ENCODE assay signal across 9 cellular contexts in the genomic region with DNA sequence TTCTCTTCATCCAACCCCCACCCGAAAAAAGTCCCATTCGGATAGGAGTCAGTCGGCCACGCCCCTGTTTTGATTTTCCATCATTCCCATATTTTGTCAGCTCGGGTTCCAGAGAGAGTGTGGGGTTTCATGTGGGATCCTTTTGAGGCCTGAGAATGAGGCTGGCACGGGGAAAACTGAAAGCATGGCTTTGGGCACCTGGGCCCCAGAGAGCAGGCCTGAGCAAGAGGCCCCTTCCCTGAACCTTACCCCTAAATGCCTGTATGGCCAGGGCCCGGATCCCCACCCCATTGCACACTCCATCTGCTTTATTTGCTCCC. TPM values are rescaled to one million over a fixed set of nuclear protein-coding genes. Genes with fewer than 3 reads are reported as not detected.
DNase-seq lines count a peak whose midpoint lies in the region; ATAC-seq, FAIRE-seq and TF ChIP-seq lines count a peak whose summit lies in the region.
"Had no signal": no experiment of that assay in that cellular context is flagged by ENCODE, and none has a peak within 500 bp of the region (broad histone marks: within the 10 kb centered on the region; RNA-seq: fewer than 3 reads in every experiment).

No MANE protein-coding gene starts in this region.

- SMC1A ChIA-PET in GM12878 (lab: Charles Lee; ENCODE audit: uncharacterized antibody, unreplicated experiment) = interaction anchor here (0.7 to 1.9 kb wide), 15 partner anchors 21 to 322 kb away, joined by 3 to 11 read pairs (median 4); no protein-coding TSS in a partner anchor

- peaks cover under 1% of the 10 kb centered on the region; the same call in 1 of the 2 replicates for H3K79me2 ChIP-seq in GM12878 (ENCODE audit: control insufficient read depth, insufficient read depth, low read length)

- ATAC-seq in GM12878 = no peak
- ATAC-seq in HG03159 (IDR thresholded peaks at IDR 0.05; ENCODE audit: unreplicated experiment) = no peak

- in situ Hi-C loops in GM12878 (cut with MboI) = no loop called here

- no peak for TF ChIP-seq POLR2A in GM12878 (IDR thresholded peaks at IDR 0.05; ENCODE audit: low read depth, low read length)

- H3K9me3 ChIP-seq in GM12878 (replicated peaks; ENCODE audit: control insufficient read depth, insufficient read depth, low read length) = no peaks in the 10 kb centered on the region

- peaks cover 10% of the 10 kb centered on the region for H3K4me1 ChIP-seq in GM12878 (ENCODE audit: control insufficient read depth, insufficient read depth, low read length)
- peaks cover 39% of the 10 kb centered on the region for H3K4me1 ChIP-seq in rectal smooth muscle tissue (ENCODE audit: control insufficient read depth, insufficient read depth, low read length)

- H3K9ac ChIP-seq in GM12878 (ENCODE audit: control insufficient read depth, insufficient read depth, low read length) = peak overlapping the region; percentile 64; the same call in 1 of the 2 replicates
- no peak overlapping the region for H3K9ac ChIP-seq in rectal smooth muscle tissue (ENCODE audit: low read length)

- H4K20me1 ChIP-seq in GM12878 (ENCODE audit: control insufficient read depth, insufficient read depth) = no peaks in the 10 kb centered on the region

- H3K4me3 ChIP-seq in GM12878 (peak overlapping the region; percentile 79; the same call in 1 of the 2 replicates), rectal smooth muscle tissue (ENCODE audit: low read length) (peak overlapping the region; percentile 81)

- no peak for TF ChIP-seq RAD21 in GM12878 (IDR thresholded peaks at IDR 0.05; ENCODE audit: insufficient read depth, low read depth, low read length)

- POLR2A ChIA-PET in GM12878 (lab: Charles Lee) = interaction anchor here (0.6 to 1.8 kb wide), 3 partner anchors 10 to 456 kb away, joined by 3 to 6 read pairs (median 4); a partner anchor contains a TSS

- H3K27ac ChIP-seq in GM12878 (ENCODE audit: control insufficient read depth, insufficient read depth) (no peak overlapping the region), rectal smooth muscle tissue (ENCODE audit: low read depth, low read length) (peak overlapping the region; percentile 90)

- intact Hi-C loops in GM12878 (cut with micrococcal nuclease; ENCODE audit: unreplicated experiment) = no loop called here

- no TSS peak for BruUV-seq in GM12878 (replicated peaks; lab: Mats Ljungman, UMichigan)

- FAIRE-seq in GM12878 (lab: Jason Lieb, UNC) = no peak
- FAIRE-seq: colon, keratinocyte had no signal

- TF ChIP-seq EP300 in GM12878 (IDR thresholded peaks at IDR 0.05; ENCODE audit: borderline replicate concordance in 1 of 2, control insufficient read depth in 1 of 2, low read depth in 2 of 2, low read length in 2 of 2) = no peak

- no peak for TF ChIP-seq CTCF in GM12878 (IDR thresholded peaks at IDR 0.05 in 2 of 3, conservative IDR thresholded peaks at IDR 0.05 in 1 of 3; ENCODE audit: control insufficient read depth in 2 of 3, extremely low read depth in 1 of 3, insufficient read depth in 1 of 3, low read depth in 3 of 3, low read length in 3 of 3)

- H3K4me2 ChIP-seq in GM12878 (ENCODE audit: control insufficient read depth, insufficient read depth) = peak overlapping the region; percentile 88; the same call in 1 of the 2 replicates

- WGBS in GM12878 (ENCODE audit: insufficient coverage, insufficient replicate concordance, low lambda C conversion rate, missing lambda C conversion rate) = 32% methylated on average over 7 of the region's 7 CpGs

- RAD21 ChIA-PET in GM12878 (lab: Charles Lee; ENCODE audit: unreplicated experiment) = interaction anchor here (0.6 to 2.2 kb wide), 13 partner anchors 16 to 467 kb away, joined by 3 to 7 read pairs (median 3); no protein-coding TSS in a partner anchor

- CTCF ChIA-PET in GM12878 (lab: Yijun Ruan, JAX) = interaction anchor here (0.5 to 2.4 kb wide), 11 partner anchors 36 to 564 kb away, joined by 3 to 9 read pairs (median 5); no protein-coding TSS in a partner anchor

- H3K27me3 ChIP-seq in GM12878 (replicated peaks in 1 of 2; ENCODE audit: control insufficient read depth in 2 of 2, insufficient read depth in 2 of 2, low read length in 1 of 2) (peaks cover 0 to 4% of the 10 kb centered on the region in 2 experiments; a peak in 1 of 4 replicates), rectal smooth muscle tissue (ENCODE audit: control insufficient read depth, insufficient read depth, low read length) (no peaks in the 10 kb centered on the region)

- DNase-seq in NCI-H69 (lab: John Stamatoyannopoulos, UW) (peak; percentile 37), GM12878 (ENCODE audit: low read depth, low spot score) (no peak), RPMI8226 (no peak), anterior cingulate cortex (lab: John Stamatoyannopoulos, UW) (no peak)
- DNase-seq: NCI-H526 treated with DMSO at 0.1 percent for 48 hours had no signal

- H3K36me3 ChIP-seq in GM12878 (ENCODE audit: control insufficient read depth in 2 of 2, insufficient read depth in 2 of 2, low read length in 1 of 2) (no peaks in the 10 kb centered on the region), rectal smooth muscle tissue (ENCODE audit: control insufficient read depth, insufficient read depth, low read length) (no peaks in the 10 kb centered on the region)

- no peak overlapping the region for H2AFZ ChIP-seq in GM12878 (ENCODE audit: control insufficient read depth, low read depth, low read length)

RNA-seq across cellular contexts. Expression of a gene that starts 4.6 kb away (rescaled TPM):
- total RNA-seq in GM12878 (2013; cell fraction: nucleolus; rRNA removed) = 10.2 and 10.5 TPM in 2 replicates
- total RNA-seq in GM12878 (2014; rRNA removed) = 3.3 and 3.7 TPM in 2 replicates
- 2.3 and 2.5 TPM in 2 replicates for total RNA-seq in GM12878 (2014; rRNA removed; fragmentation: Illumina TruSeq; extraction: Trizol)
- 5.8 and 6.2 TPM in 2 replicates for total RNA-seq in GM12878 (2021)
- polyA plus RNA-seq in GM12878 (2011; ENCODE audit: low read depth) = 0.64 TPM
- polyA plus RNA-seq in GM12878 (2011; rRNA removed) = 2.4 and 3.4 TPM in 2 replicates
- polyA plus RNA-seq in GM12878 (2011; cell fraction: cytosol; rRNA removed) = 3.4 and 3.5 TPM in 2 replicates
- 10.1 and 10.8 TPM in 2 replicates for polyA plus RNA-seq in GM12878 (2011; cell fraction: nucleus; rRNA removed)
- polyA plus RNA-seq in GM12878 (2012) = 1.4 and 2.0 TPM in 2 replicates
- polyA plus RNA-seq in GM12878 (2014; fragmentation: Illumina TruSeq; extraction: Trizol) = 2.3 and 4.6 TPM in 2 replicates
- under 1 TPM; 0.35 to 0.60 TPM for polyA plus RNA-seq in GM12878 (2014; fragmentation: Nextera tagmentation; extraction: Ambion mirVana)
- 3.6 and 4.3 TPM in 2 replicates for polyA plus RNA-seq in GM12878 (2014; rRNA removed)
- polyA plus RNA-seq in GM12878 (2016; fragmentation: Nextera tagmentation; extraction: Ambion mirVana) = 1 to 10 TPM; 1.0 to 1.2 TPM
- 1.4 and 3.2 TPM in 2 replicates for polyA minus RNA-seq in GM12878 (2011; rRNA and poly(A)+ RNA removed)
- polyA minus RNA-seq in GM12878 (2011; cell fraction: cytosol; rRNA and poly(A)+ RNA removed) = 0.94 and 1.5 TPM in 2 replicates
- polyA minus RNA-seq in GM12878 (2011; cell fraction: nucleus; rRNA and poly(A)+ RNA removed) = 4.0 and 6.4 TPM in 2 replicates

RNA-seq across cellular contexts. Expression of a gene that starts 7.3 kb away (rescaled TPM):
- 23.2 and 26.2 TPM in 2 replicates for total RNA-seq in GM12878 (2013; cell fraction: nucleolus; rRNA removed)
- 2.8 and 4.5 TPM in 2 replicates for total RNA-seq in GM12878 (2014; rRNA removed)
- total RNA-seq in GM12878 (2014; rRNA removed; fragmentation: Illumina TruSeq; extraction: Trizol) = 3.0 and 3.5 TPM in 2 replicates
- total RNA-seq in GM12878 (2021) = 5.6 and 6.7 TPM in 2 replicates
- polyA plus RNA-seq in GM12878 (2011; ENCODE audit: low read depth) = 2.1 TPM
- polyA plus RNA-seq in GM12878 (2011; rRNA removed) = 6.4 and 9.1 TPM in 2 replicates
- polyA plus RNA-seq in GM12878 (2011; cell fraction: cytosol; rRNA removed) = 4.0 and 4.7 TPM in 2 replicates
- polyA plus RNA-seq in GM12878 (2011; cell fraction: nucleus; rRNA removed) = 35.2 and 38.0 TPM in 2 replicates
- polyA plus RNA-seq in GM12878 (2012) = 3.2 and 3.9 TPM in 2 replicates
- 4.5 and 4.6 TPM in 2 replicates for polyA plus RNA-seq in GM12878 (2014; fragmentation: Illumina TruSeq; extraction: Trizol)
- under 1 TPM; 0.64 to 0.91 TPM for polyA plus RNA-seq in GM12878 (2014; fragmentation: Nextera tagmentation; extraction: Ambion mirVana)
- polyA plus RNA-seq in GM12878 (2014; rRNA removed) = 7.7 and 8.3 TPM in 2 replicates
- under 1 TPM; 0.19 to 0.76 TPM for polyA plus RNA-seq in GM12878 (2016; fragmentation: Nextera tagmentation; extraction: Ambion mirVana)
- 1.2 and 2.0 TPM in 2 replicates for polyA minus RNA-seq in GM12878 (2011; rRNA and poly(A)+ RNA removed)
- 1.5 and 1.6 TPM in 2 replicates for polyA minus RNA-seq in GM12878 (2011; cell fraction: cytosol; rRNA and poly(A)+ RNA removed)
- polyA minus RNA-seq in GM12878 (2011; cell fraction: nucleus; rRNA and poly(A)+ RNA removed) = 7.1 and 7.3 TPM in 2 replicates

RNA-seq across cellular contexts. Expression of a gene that starts 10.9 kb away (rescaled TPM):
- total RNA-seq in GM12878 (2013; cell fraction: nucleolus; rRNA removed) = not detected in 2 replicates
- total RNA-seq in GM12878 (2014; rRNA removed) = not detected in 2 replicates
- not detected in 2 replicates for total RNA-seq in GM12878 (2014; rRNA removed; fragmentation: Illumina TruSeq; extraction: Trizol)
- total RNA-seq in GM12878 (2021) = not detected in 2 replicates
- not detected for polyA plus RNA-seq in GM12878 (2011; ENCODE audit: low read depth)
- polyA plus RNA-seq in GM12878 (2011; rRNA removed) = not detected in 2 replicates
- not detected in 2 replicates for polyA plus RNA-seq in GM12878 (2011; cell fraction: cytosol; rRNA removed)
- not detected in 2 replicates for polyA plus RNA-seq in GM12878 (2011; cell fraction: nucleus; rRNA removed)
- not detected in 2 replicates for polyA plus RNA-seq in GM12878 (2012)
- polyA plus RNA-seq in GM12878 (2014; fragmentation: Illumina TruSeq; extraction: Trizol) = not detected in 2 replicates
- not detected for polyA plus RNA-seq in GM12878 (2014; fragmentation: Nextera tagmentation; extraction: Ambion mirVana)
- polyA plus RNA-seq in GM12878 (2014; rRNA removed) = not detected in 2 replicates
- not detected for polyA plus RNA-seq in GM12878 (2016; fragmentation: Nextera tagmentation; extraction: Ambion mirVana)
- polyA minus RNA-seq in GM12878 (2011; rRNA and poly(A)+ RNA removed) = not detected in 2 replicates
- polyA minus RNA-seq in GM12878 (2011; cell fraction: cytosol; rRNA and poly(A)+ RNA removed) = not detected in 2 replicates
- polyA minus RNA-seq in GM12878 (2011; cell fraction: nucleus; rRNA and poly(A)+ RNA removed) = not detected in 2 replicates
- polyA plus RNA-seq: keratinocyte had no signal

RNA-seq across cellular contexts. Expression of a gene that starts 22.1 kb away (rescaled TPM):
- total RNA-seq in GM12878 (2013; cell fraction: nucleolus; rRNA removed) = not detected in 2 replicates
- total RNA-seq in GM12878 (2014; rRNA removed) (0.05 and 0.06 TPM in 2 replicates), GM12878 (2014; rRNA removed; fragmentation: Illumina TruSeq; extraction: Trizol) (0.09 TPM in 1 of 2 replicates, not detected in the other), GM12878 (2021) (0.13 and 0.24 TPM in 2 replicates)
- polyA plus RNA-seq in GM12878 (2011; ENCODE audit: low read depth) = 0.16 TPM
- polyA plus RNA-seq in GM12878 (2011; rRNA removed) (0.10 TPM in 1 of 2 replicates, not detected in the other), GM12878 (2014; fragmentation: Illumina TruSeq; extraction: Trizol) (0.07 TPM in 1 of 2 replicates, not detected in the other), GM12878 (2014; fragmentation: Nextera tagmentation; extraction: Ambion mirVana) (under 1 TPM in 1 of 2 experiments, not detected in 1; 0.04 TPM), GM12878 (2014; rRNA removed) (0.22 and 0.51 TPM in 2 replicates), GM12878 (2016; fragmentation: Nextera tagmentation; extraction: Ambion mirVana) (under 1 TPM in 1 of 2 experiments, not detected in 1; 0.13 TPM)
- 0.10 and 0.27 TPM in 2 replicates for polyA plus RNA-seq in GM12878 (2011; cell fraction: cytosol; rRNA removed)
- 0.10 TPM in 1 of 2 replicates, not detected in the other for polyA plus RNA-seq in GM12878 (2011; cell fraction: nucleus; rRNA removed)
- polyA plus RNA-seq in GM12878 (2012) = 0.21 TPM in 1 of 2 replicates, not detected in the other
- 0.10 TPM in 1 of 2 replicates, not detected in the other for polyA minus RNA-seq in GM12878 (2011; rRNA and poly(A)+ RNA removed)
- not detected in 2 replicates for polyA minus RNA-seq in GM12878 (2011; cell fraction: cytosol; rRNA and poly(A)+ RNA removed)
- polyA minus RNA-seq in GM12878 (2011; cell fraction: nucleus; rRNA and poly(A)+ RNA removed) = not detected in 2 replicates

RNA-seq across cellular contexts. Expression of a gene that starts 28.1 kb away (rescaled TPM):
- 0.98 and 1.3 TPM in 2 replicates for total RNA-seq in GM12878 (2013; cell fraction: nucleolus; rRNA removed)
- total RNA-seq in GM12878 (2014; rRNA removed) (3.2 and 4.2 TPM in 2 replicates), GM12878 (2014; rRNA removed; fragmentation: Illumina TruSeq; extraction: Trizol) (3.6 and 5.8 TPM in 2 replicates), GM12878 (2021) (4.0 and 4.5 TPM in 2 replicates)
- polyA plus RNA-seq in GM12878 (2011; ENCODE audit: low read depth) = 2.3 TPM
- polyA plus RNA-seq in GM12878 (2011; rRNA removed) (7.4 and 8.3 TPM in 2 replicates), GM12878 (2014; fragmentation: Illumina TruSeq; extraction: Trizol) (1.3 and 3.7 TPM in 2 replicates), GM12878 (2014; fragmentation: Nextera tagmentation; extraction: Ambion mirVana) (1 to 10 TPM; 2.8 to 3.4 TPM), GM12878 (2014; rRNA removed) (5.1 and 7.0 TPM in 2 replicates), GM12878 (2016; fragmentation: Nextera tagmentation; extraction: Ambion mirVana) (1 to 10 TPM; 4.3 to 4.8 TPM)
- 6.8 and 8.1 TPM in 2 replicates for polyA plus RNA-seq in GM12878 (2011; cell fraction: cytosol; rRNA removed)
- polyA plus RNA-seq in GM12878 (2011; cell fraction: nucleus; rRNA removed) = 2.5 and 4.1 TPM in 2 replicates
- 3.9 and 4.1 TPM in 2 replicates for polyA plus RNA-seq in GM12878 (2012)
- 1.6 and 2.8 TPM in 2 replicates for polyA minus RNA-seq in GM12878 (2011; rRNA and poly(A)+ RNA removed)
- polyA minus RNA-seq in GM12878 (2011; cell fraction: cytosol; rRNA and poly(A)+ RNA removed) = 1.7 and 2.2 TPM in 2 replicates
- polyA minus RNA-seq in GM12878 (2011; cell fraction: nucleus; rRNA and poly(A)+ RNA removed) = 0.97 and 1.2 TPM in 2 replicates
